ENCODE assay signal across 21 cellular contexts in the genomic region with DNA sequence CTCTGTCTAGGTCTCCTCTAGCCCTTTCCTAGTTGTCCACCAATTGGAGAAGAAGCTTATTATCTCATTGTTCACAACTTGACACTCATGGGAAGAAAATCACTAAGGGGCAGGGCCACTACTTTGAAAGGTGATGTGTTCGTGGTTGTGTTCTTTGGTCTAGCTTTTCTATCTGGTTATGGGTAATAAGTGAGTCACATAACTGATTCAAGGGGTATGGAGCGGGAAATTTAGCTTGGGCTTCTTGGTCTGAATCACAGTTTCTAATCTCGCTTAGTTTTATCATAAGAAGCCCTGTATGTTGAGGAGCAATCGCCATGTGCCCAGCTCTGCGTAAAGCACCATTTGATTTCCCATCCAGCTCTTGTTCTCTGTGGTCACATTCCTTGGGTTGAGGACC. TPM values are rescaled to one million over a fixed set of nuclear protein-coding genes. Genes with fewer than 3 reads are reported as not detected.
DNase-seq lines count a peak whose midpoint lies in the region; ATAC-seq and TF ChIP-seq lines count a peak whose summit lies in the region.
"Had no signal": no experiment of that assay in that cellular context is flagged by ENCODE, and none has a peak within 500 bp of the region (broad histone marks: within the 10 kb centered on the region; RNA-seq: fewer than 3 reads in every experiment).

No MANE protein-coding gene starts in this region.

- no peak overlapping the region for H2AFZ ChIP-seq in PC-3 (ENCODE audit: low read length)

- no peak for TF ChIP-seq CTCF in PC-3 (conservative IDR thresholded peaks at IDR 0.05; ENCODE audit: low read depth, low read length)
- no peak for TF ChIP-seq CTCF in fibroblast of mammary gland (conservative IDR thresholded peaks at IDR 0.05; ENCODE audit: control insufficient read depth, insufficient read depth, low read depth, low read length)

- BruUV-seq in PC-3 (replicated peaks; lab: Mats Ljungman, UMichigan): no TSS peak

- no peak overlapping the region for H3K9ac ChIP-seq in PC-3 (ENCODE audit: low read length)

- H3K4me2 ChIP-seq in PC-3 (ENCODE audit: low read length): no peak overlapping the region

- H3K27ac Mint-ChIP-seq in activated naive CD4-positive, alpha-beta T cell treated with anti-CD3 and anti-CD28 coated beads, Interleukin-2, amount 50 U/mL, for 72 hours: no peak overlapping the region
- H3K27ac Mint-ChIP-seq: CD14-positive monocyte had no signal

- H3K79me2 ChIP-seq in PC-3 (ENCODE audit: low read length): no peaks in the 10 kb centered on the region

- H3K36me3 Mint-ChIP-seq in activated naive CD4-positive, alpha-beta T cell treated with anti-CD3 and anti-CD28 coated beads, Interleukin-2, amount 50 U/mL, for 72 hours: no peaks in the 10 kb centered on the region
- H3K36me3 Mint-ChIP-seq: CD14-positive monocyte had no signal

- H3K4me3 ChIP-seq in PC-3 (ENCODE audit: low read length) (no peak overlapping the region), fibroblast of mammary gland (ENCODE audit: control insufficient read depth, low read depth, low read length) (no peak overlapping the region)

- H3K9me3 Mint-ChIP-seq in activated naive CD4-positive, alpha-beta T cell treated with anti-CD3 and anti-CD28 coated beads, Interleukin-2, amount 50 U/mL, for 72 hours: no peaks in the 10 kb centered on the region

- H3K4me1 ChIP-seq in PC-3 (ENCODE audit: insufficient read depth, low read length): no peaks in the 10 kb centered on the region

- H3K9me2 ChIP-seq in PC-3 (replicated peaks; ENCODE audit: low read length): no peaks in the 10 kb centered on the region

- CTCF ChIA-PET in PC-3 (lab: Charles Lee): no interaction called here

- H3F3A ChIP-seq in PC-3 (ENCODE audit: low read length, unreplicated experiment): no peaks in the 10 kb centered on the region

- intact Hi-C loops in PC-3 (cut with micrococcal nuclease): no loop called here

- H4K20me1 ChIP-seq in PC-3 (ENCODE audit: low read length): no peaks in the 10 kb centered on the region

- no peak overlapping the region for H3K27ac ChIP-seq in PC-3 (ENCODE audit: low read length)

- H3K27me3 ChIP-seq in PC-3 (ENCODE audit: low read length): no peaks in the 10 kb centered on the region; the same call in 1 of the 2 replicates

- H3K9me3 ChIP-seq in PC-3 (ENCODE audit: low read length): no peaks in the 10 kb centered on the region

- POLR2A ChIA-PET in PC-3 (lab: Charles Lee; ENCODE audit: unreplicated experiment): no interaction called here

- no peaks in the 10 kb centered on the region for H3K36me3 ChIP-seq in PC-3 (ENCODE audit: low read depth, low read length)

- peak; percentile 73 to 83 for ATAC-seq in activated CD4-positive, CD25-positive, alpha-beta regulatory T cell treated with anti-CD3 and anti-CD28 coated beads, Interleukin-2, amount 50 U/mL, for 24 hours
- ATAC-seq in activated naive CD4-positive, alpha-beta T cell treated with anti-CD3 and anti-CD28 coated beads, Interleukin-2, amount 50 U/mL, for 72 hours: peak; percentile 94 to 98
- ATAC-seq in PC-3 (no peak), HG03432 (IDR thresholded peaks at IDR 0.05; ENCODE audit: unreplicated experiment) (no peak)

- DNase-seq in activated CD4-positive, CD25-positive, alpha-beta regulatory T cell treated with anti-CD3 and anti-CD28 coated beads, Interleukin-2, amount 50 U/mL, for 72 hours: no peak
- peak in 1 of 2 donors; percentile 9 for DNase-seq in activated naive CD4-positive, alpha-beta T cell treated with anti-CD3 and anti-CD28 coated beads, Interleukin-2, amount 50 U/mL, for 72 hours (ENCODE audit: low spot score in 2 of 2)
- no peak for DNase-seq in activated naive CD4-positive, alpha-beta T cell treated with anti-CD3 and anti-CD28 coated beads, Interleukin-2, amount 50 U/mL, for 16 hours
- DNase-seq in PC-3: peak; percentile 8
- DNase-seq in fibroblast of mammary gland (ENCODE audit: low read depth): peak; percentile 5
- no peak for DNase-seq in iPS-NIHi11 (ENCODE audit: low spot score)
- DNase-seq: 8988T, DMS79 treated with DMSO at 0.1 percent for 48 hours, KG1, MV-4-11, NCI-H1417, NCI-H187 treated with DMSO at 0.1 percent for 48 hours, NCI-H226, NCI-H524, NCI-H82, OCI-M1, RPMI8226 had no signal

RNA-seq across cellular contexts. Expression of gene DYTN, which starts 18.7 kb away (rescaled TPM):
- total RNA-seq in activated naive CD4-positive, alpha-beta T cell treated with anti-CD3 and anti-CD28 coated beads, Interleukin-2, amount 50 U/mL, for 72 hours: not detected
- not detected in 2 replicates for total RNA-seq in PC-3 (2014; rRNA removed)
- total RNA-seq: H4 had no signal

RNA-seq across cellular contexts. Expression of gene MDH1B, which starts 28.2 kb away (rescaled TPM):
- total RNA-seq in activated naive CD4-positive, alpha-beta T cell treated with anti-CD3 and anti-CD28 coated beads, Interleukin-2, amount 50 U/mL, for 72 hours: 1 to 10 TPM in 1 of 2 donors, under 1 TPM in 1; 0.36 to 1.4 TPM
- 0.23 and 0.40 TPM in 2 replicates for total RNA-seq in PC-3 (2014; rRNA removed)

RNA-seq across cellular contexts. Expression of gene FASTKD2, which starts 28.5 kb away (rescaled TPM):
- total RNA-seq in activated naive CD4-positive, alpha-beta T cell treated with anti-CD3 and anti-CD28 coated beads, Interleukin-2, amount 50 U/mL, for 72 hours: 10 to 100 TPM; 24.8 to 35.9 TPM
- total RNA-seq in PC-3 (2014; rRNA removed): 31.2 and 41.4 TPM in 2 replicates

Comparison
In these comparisons a context has a peak if more than half of its experiments do, and no peak if none do; other contexts are left out.
1. ATAC-seq: peak in activated CD4-positive, CD25-positive, alpha-beta regulatory T cell treated with anti-CD3 and anti-CD28 coated beads, Interleukin-2, amount 50 U/mL, for 24 hours (2 of 2) and activated naive CD4-positive, alpha-beta T cell treated with anti-CD3 and anti-CD28 coated beads, Interleukin-2, amount 50 U/mL, for 72 hours (2 of 2); none in PC-3 (single experiment) and HG03432 (single experiment).
2. DNase-seq: peak in PC-3 (single experiment) and fibroblast of mammary gland (single experiment); none in activated CD4-positive, CD25-positive, alpha-beta regulatory T cell treated with anti-CD3 and anti-CD28 coated beads, Interleukin-2, amount 50 U/mL, for 72 hours (single experiment), activated naive CD4-positive, alpha-beta T cell treated with anti-CD3 and anti-CD28 coated beads, Interleukin-2, amount 50 U/mL, for 16 hours (single experiment) and iPS-NIHi11 (single experiment).